9 cellular contexts compared by ENCODE assay signal in genomic region chr10:3774018-3774813, GRCh38. TPM values are rescaled to one million over a fixed set of nuclear protein-coding genes. Genes with fewer than 3 reads are reported as not detected.
DNase-seq lines count a peak whose midpoint lies in the region; ATAC-seq and TF ChIP-seq lines count a peak whose summit lies in the region.
"Had no signal": no experiment of that assay in that cellular context is flagged by ENCODE, and none has a peak within 500 bp of the region (broad histone marks: within the 10 kb centered on the region; RNA-seq: fewer than 3 reads in every experiment).

No MANE protein-coding gene starts in this region.

- H3K4me3 Mint-ChIP-seq in WTC11 (no peak overlapping the region), osteocyte (ENCODE audit: unreplicated experiment) (no peak overlapping the region)

- no peak for TF ChIP-seq CTCF in WTC11 (IDR thresholded peaks at IDR 0.05)
- TF ChIP-seq CTCF in epithelial cell of proximal tubule (conservative IDR thresholded peaks at IDR 0.05; ENCODE audit: low read depth, low read length): no peak
- TF ChIP-seq CTCF in osteocyte (IDR thresholded peaks at IDR 0.05): no peak

- DNase-seq in ELR (ENCODE audit: low read depth) (peak; percentile 46), WTC11 (ENCODE audit: low spot score) (no peak), epithelial cell of proximal tubule (ENCODE audit: low read depth) (peak; percentile 87), osteocyte (ENCODE audit: extremely low spot score, unreplicated experiment) (peak; percentile 83), NCI-H526 (lab: John Stamatoyannopoulos, UW) (no peak), NCI-H1417 treated with DMSO at 0.1 percent for 48 hours (lab: John Stamatoyannopoulos, UW) (no peak), amniotic stem cell (lab: John Stamatoyannopoulos, UW) (no peak)
- DNase-seq: KG1 had no signal

- H3K4me3 ChIP-seq in epithelial cell of proximal tubule (ENCODE audit: low read depth, low read length): no peak overlapping the region

- CTCF ChIA-PET in WTC11 (lab: Charles Lee): interaction anchor here (0.6 to 1.5 kb wide), 2 partner anchors 577 to 589 kb away, joined by 3 read pairs; no protein-coding TSS in a partner anchor

- H3K36me3 Mint-ChIP-seq in WTC11 (peaks cover 27% of the 10 kb centered on the region), osteocyte (ENCODE audit: unreplicated experiment) (peaks cover 38% of the 10 kb centered on the region)

- ATAC-seq in WTC11: no peak
- no peak for ATAC-seq in activated CD4-positive, CD25-positive, alpha-beta regulatory T cell treated with anti-CD3 and anti-CD28 coated beads, Interleukin-2, amount 50 U/mL, for 24 hours

- POLR2A ChIA-PET in WTC11 (lab: Charles Lee): interaction anchor here (0.6 to 2.9 kb wide), 2 partner anchors 11 to 703 kb away, joined by 4 to 23 read pairs; partner anchors contain the start of gene KLF6

- H3K27me3 Mint-ChIP-seq in WTC11 (ENCODE audit: low read depth) (no peaks in the 10 kb centered on the region), osteocyte (ENCODE audit: unreplicated experiment) (no peaks in the 10 kb centered on the region)

- H3K9me3 Mint-ChIP-seq in WTC11 (no peaks in the 10 kb centered on the region), osteocyte (ENCODE audit: unreplicated experiment) (no peaks in the 10 kb centered on the region)

- peaks cover 32% of the 10 kb centered on the region for H3K4me1 Mint-ChIP-seq in WTC11
- peaks cover 41% of the 10 kb centered on the region for H3K4me1 Mint-ChIP-seq in osteocyte (ENCODE audit: unreplicated experiment)

- 0 out of 2 replicates have a peak overlapping the region, but pooled peaks have one; percentile 14 for H3K27ac Mint-ChIP-seq in WTC11
- peak overlapping the region; percentile 93 for H3K27ac Mint-ChIP-seq in osteocyte (ENCODE audit: unreplicated experiment)

TF ChIP-seq in WTC11, 78 proteins besides CTCF, POLR2A, EP300 and RAD21:
- TF ChIP-seq PRDM15 (CRISPR knock-in tag; IDR thresholded peaks at IDR 0.05) (no peak), EMX1 (CRISPR knock-in tag; IDR thresholded peaks at IDR 0.05) (no peak), TEAD4 (CRISPR knock-in tag; IDR thresholded peaks at IDR 0.05) (no peak), TEAD1 (CRISPR knock-in tag; IDR thresholded peaks at IDR 0.05) (no peak), ZBTB21 (CRISPR knock-in tag; IDR thresholded peaks at IDR 0.05; ENCODE audit: borderline replicate concordance) (no peak), USF1 (CRISPR knock-in tag; IDR thresholded peaks at IDR 0.05) (no peak), NFYB (CRISPR knock-in tag; conservative IDR thresholded peaks at IDR 0.05; ENCODE audit: low read depth) (no peak), NR1H2 (CRISPR knock-in tag; IDR thresholded peaks at IDR 0.05) (no peak), PREB (CRISPR knock-in tag; IDR thresholded peaks at IDR 0.05; ENCODE audit: borderline replicate concordance) (no peak), MLX (CRISPR knock-in tag; IDR thresholded peaks at IDR 0.05) (no peak), ZNF263 (CRISPR knock-in tag; IDR thresholded peaks at IDR 0.05; ENCODE audit: low read depth) (no peak)

RNA-seq across cellular contexts. Expression of gene KLF6, which starts 10.8 kb away (rescaled TPM):
- total RNA-seq in WTC11 (2021) (25.4 to 27.9 TPM (median 27.3 TPM) in 3 replicates), epithelial cell of proximal tubule (52.6 and 88.1 TPM in 2 replicates), osteocyte (263 and 341 TPM in 2 replicates)

Comparison
In these comparisons a context has a peak if more than half of its experiments do, and no peak if none do; other contexts are left out.
1. DNase-seq: peak in ELR (single experiment), epithelial cell of proximal tubule (single experiment) and osteocyte (single experiment); none in WTC11 (single experiment), NCI-H526 (0 of 2), NCI-H1417 treated with DMSO at 0.1 percent for 48 hours (single experiment) and amniotic stem cell (single experiment).